Comparison of ENCODE assay signal across 1 cellular context in genomic region chr7:46162582-46162981, GRCh38.
TF ChIP-seq lines count a peak whose summit lies in the region.

No MANE protein-coding gene starts in this region.

TF ChIP-seq in H1, 55 proteins besides CTCF, POLR2A, EP300 and RAD21:
- no peak for TF ChIP-seq ASH2L (IDR thresholded peaks at IDR 0.05; ENCODE audit: low read length)
- TF ChIP-seq ATF2 (IDR thresholded peaks at IDR 0.05; ENCODE audit: low read length), result no peak
- no peak for TF ChIP-seq TEAD4 (IDR thresholded peaks at IDR 0.05; ENCODE audit: low read depth, low read length)
- no peak for TF ChIP-seq TBP (IDR thresholded peaks at IDR 0.05; ENCODE audit: low read depth, low read length)
- no peak for TF ChIP-seq EZH2 (IDR thresholded peaks at IDR 0.05; ENCODE audit: low read depth, low read length, severe bottlenecking)
- TF ChIP-seq CREB1 (IDR thresholded peaks at IDR 0.05), result no peak
- TF ChIP-seq CTBP2 (IDR thresholded peaks at IDR 0.05; ENCODE audit: borderline replicate concordance, insufficient read depth, insufficient read length, low read length), result no peak
- TF ChIP-seq TAF1 (IDR thresholded peaks at IDR 0.05; ENCODE audit: low read depth, low read length), result no peak
